23 cellular contexts compared by ENCODE assay signal in the genomic region with DNA sequence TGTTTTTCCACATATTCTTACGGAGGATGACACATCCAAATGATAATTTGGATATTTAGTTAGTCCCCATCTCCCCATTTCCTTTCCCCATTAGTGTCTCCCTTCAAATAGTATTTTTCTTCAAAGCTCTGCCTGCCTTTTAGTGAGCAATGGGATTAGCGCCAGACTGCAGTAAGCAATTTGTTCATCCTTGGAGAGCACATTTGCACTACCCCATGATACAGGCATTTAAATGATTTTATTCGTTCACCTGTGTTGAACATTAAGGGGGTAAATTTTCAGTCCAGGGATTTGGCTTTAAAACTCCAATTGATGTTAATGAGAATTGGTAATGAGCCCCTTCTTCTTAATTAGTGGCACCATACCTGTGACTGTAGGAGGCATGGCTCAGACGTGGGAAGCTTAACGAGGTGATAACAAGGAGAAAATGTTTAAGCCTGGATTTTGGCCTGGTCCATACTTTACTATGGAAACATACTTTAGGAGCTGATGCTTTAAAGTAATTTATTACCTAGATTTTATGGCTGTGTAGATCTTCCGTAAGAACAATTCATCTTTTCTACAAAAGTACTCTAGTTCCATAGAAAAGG.
DNase-seq lines count a peak whose midpoint lies in the region; ATAC-seq, FAIRE-seq and TF ChIP-seq lines count a peak whose summit lies in the region.
"Had no signal": no experiment of that assay in that cellular context is flagged by ENCODE, and none has a peak within 500 bp of the region (broad histone marks: within the 10 kb centered on the region; RNA-seq: fewer than 3 reads in every experiment).

No MANE protein-coding gene starts in this region.

- no peak for DNase-seq in A549 (ENCODE audit: low read depth in 1 of 2, low spot score in 1 of 2)
- DNase-seq in H9, result no peak
- DNase-seq in WTC11 (ENCODE audit: low spot score), result no peak
- DNase-seq in mesothelial cell of epicardium (ENCODE audit: low spot score in 2 of 2, unreplicated experiment in 2 of 2), result no peak
- no peak for DNase-seq in activated CD4-positive, alpha-beta memory T cell treated with anti-CD3 and anti-CD28 coated beads, Interleukin-2, amount 10 ng/mL, durations not matched to agents 7 days and 5 days
- no peak for DNase-seq in GM13976 (ENCODE audit: low spot score)
- DNase-seq: 8988T, DMS153, GDM1, IMR-90, KG1, MG63, NCI-H1105 treated with DMSO at 0.1 percent for 48 hours, NCI-H146, NCI-H1930, NCI-H2107, NCI-H446, NCI-H526, SHP77 treated with DMSO at 0.1 percent for 48 hours had no signal

- no peak overlapping the region for H3K14ac ChIP-seq in H9 (ENCODE audit: insufficient read depth, low read length)

- POLR2A ChIA-PET in A549 (lab: Yijun Ruan, JAX) (no interaction called here), WTC11 (lab: Charles Lee) (interaction anchor here (1.1 kb wide), 1 partner anchor 12 kb away, joined by 3 read pairs; no protein-coding TSS in a partner anchor)
- POLR2A ChIA-PET in activated CD4-positive, alpha-beta memory T cell treated with anti-CD3 and anti-CD28 coated beads, Interleukin-2, amount 10 ng/mL, durations not matched to agents 7 days and 5 days (lab: Charles Lee), result no interaction called here

- no peak overlapping the region for H3T11ph ChIP-seq in H9 (ENCODE audit: low read length)

- no peak overlapping the region for H2BK120ac ChIP-seq in H9 (ENCODE audit: low read depth, low read length, poor library complexity, severe bottlenecking)

- WGBS in A549 (ENCODE audit: missing lambda C conversion rate), result 62% methylated on average over 6 of the region's 6 CpGs
- no CpG with 5 or more reads among the region's 6 CpGs for WGBS in H9 (ENCODE audit: extremely low coverage, insufficient read length, low lambda C conversion rate)

- TF ChIP-seq CTCF in A549 (IDR thresholded peaks at IDR 0.05) (no peak), H9 (conservative IDR thresholded peaks at IDR 0.05) (no peak), WTC11 (IDR thresholded peaks at IDR 0.05) (no peak), mesothelial cell of epicardium (IDR thresholded peaks at IDR 0.05; ENCODE audit: unreplicated experiment) (no peak), GM13976 (IDR thresholded peaks at IDR 0.05; ENCODE audit: borderline replicate concordance, control extremely low read depth, extremely low read depth, insufficient read depth, missing control alignments) (no peak)

- H3K4me1 Mint-ChIP-seq in H9, result peaks cover 23 to 39% of the 10 kb centered on the region in 2 experiments
- peaks cover 54% of the 10 kb centered on the region for H3K4me1 Mint-ChIP-seq in WTC11
- peaks cover 24% of the 10 kb centered on the region for H3K4me1 Mint-ChIP-seq in mesothelial cell of epicardium
- no peaks in the 10 kb centered on the region for H3K4me1 Mint-ChIP-seq in activated CD4-positive, alpha-beta memory T cell treated with anti-CD3 and anti-CD28 coated beads, Interleukin-2, amount 10 ng/mL, durations not matched to agents 7 days and 5 days

- H3K27ac ChIP-seq in A549, result no peak overlapping the region
- peak overlapping the region; percentile 43 for H3K27ac ChIP-seq in H9 (ENCODE audit: insufficient read length, low read depth, low read length)

- H3K79me2 ChIP-seq in H9 (ENCODE audit: insufficient read depth, low read length), result no peaks in the 10 kb centered on the region

- peak; percentile 32 for FAIRE-seq in A549 (lab: Jason Lieb, UNC)
- FAIRE-seq: GM12878, H54 had no signal

- no peak overlapping the region for H2BK5ac ChIP-seq in H9 (ENCODE audit: insufficient read length, low read length)

- no peak for TF ChIP-seq RAD21 in A549 (conservative IDR thresholded peaks at IDR 0.05 in 1 of 2, IDR thresholded peaks at IDR 0.05 in 1 of 2)

- no peak overlapping the region for H4K5ac ChIP-seq in H9 (ENCODE audit: insufficient read length, low read depth, low read length)

- H3K4ac ChIP-seq in H9 (ENCODE audit: low read depth, low read length), result no peak overlapping the region

- H4K91ac ChIP-seq in H9 (ENCODE audit: insufficient read length, low read depth, low read length), result no peak overlapping the region

- H2BK20ac ChIP-seq in H9 (ENCODE audit: low read depth, low read length, poor library complexity, severe bottlenecking), result no peak overlapping the region

- peaks cover 0 to 2% (median 0%) of the 10 kb centered on the region in 3 experiments; a peak in 2 of 7 replicates for H3K36me3 Mint-ChIP-seq in H9 (ENCODE audit: insufficient read depth in 1 of 3, low read depth in 3 of 3)
- H3K36me3 Mint-ChIP-seq in WTC11, result no peaks in the 10 kb centered on the region
- no peaks in the 10 kb centered on the region for H3K36me3 Mint-ChIP-seq in mesothelial cell of epicardium
- H3K36me3 Mint-ChIP-seq in activated CD4-positive, alpha-beta memory T cell treated with anti-CD3 and anti-CD28 coated beads, Interleukin-2, amount 10 ng/mL, durations not matched to agents 7 days and 5 days (ENCODE audit: low read depth), result no peaks in the 10 kb centered on the region

- no peak overlapping the region for H3K18ac ChIP-seq in H9 (ENCODE audit: insufficient read length, low read depth, low read length)

- H3K4me3 ChIP-seq in A549, result no peak overlapping the region
- H3K4me3 ChIP-seq: GM12878, MG63 had no signal

- H3K27ac Mint-ChIP-seq in H9 (peak overlapping the region; percentile 73 to 96 (median 94)), WTC11 (peak overlapping the region; percentile 96), mesothelial cell of epicardium (peak overlapping the region; percentile 27)
- no peak overlapping the region for H3K27ac Mint-ChIP-seq in activated CD4-positive, alpha-beta memory T cell treated with anti-CD3 and anti-CD28 coated beads, Interleukin-2, amount 10 ng/mL, durations not matched to agents 7 days and 5 days

- ATAC-seq in A549 (no peak), WTC11 (peak; percentile 68), HG03139 (IDR thresholded peaks at IDR 0.05; ENCODE audit: unreplicated experiment) (no peak)
- ATAC-seq: GM12878, Panc1 had no signal

- H2BK15ac ChIP-seq in H9 (ENCODE audit: low read depth, low read length), result no peak overlapping the region

- H3K23me2 ChIP-seq in H9 (ENCODE audit: insufficient read length, low read depth, low read length, poor library complexity, severe bottlenecking), result no peaks in the 10 kb centered on the region

- H3K9me3 Mint-ChIP-seq in H9 (no peaks in the 10 kb centered on the region), WTC11 (no peaks in the 10 kb centered on the region), mesothelial cell of epicardium (no peaks in the 10 kb centered on the region)
- no peaks in the 10 kb centered on the region for H3K9me3 Mint-ChIP-seq in activated CD4-positive, alpha-beta memory T cell treated with anti-CD3 and anti-CD28 coated beads, Interleukin-2, amount 10 ng/mL, durations not matched to agents 7 days and 5 days

- no peak overlapping the region for H3K56ac ChIP-seq in H9 (ENCODE audit: insufficient read length, low read depth, low read length)

- H2AFZ ChIP-seq in H9 (ENCODE audit: low read length), result no peak overlapping the region

- TF ChIP-seq EP300 in A549 (IDR thresholded peaks at IDR 0.05), result no peak

- H3K4me1 ChIP-seq in A549 (peaks cover 7% of the 10 kb centered on the region; the same call in 2 of the 3 replicates), H9 (ENCODE audit: insufficient read depth, low read length) (no peaks in the 10 kb centered on the region; the same call in 1 of the 2 replicates)

- TF ChIP-seq POLR2A in A549 (IDR thresholded peaks at IDR 0.05; ENCODE audit: low read length), result no peak

- no peaks in the 10 kb centered on the region for H3K27me3 ChIP-seq in H9 (ENCODE audit: insufficient read depth, low read length)
- H3K27me3 ChIP-seq: MG63 had no signal

- H3K27me3 Mint-ChIP-seq in H9 (ENCODE audit: low read depth), result no peaks in the 10 kb centered on the region
- no peaks in the 10 kb centered on the region for H3K27me3 Mint-ChIP-seq in WTC11 (ENCODE audit: low read depth)
- H3K27me3 Mint-ChIP-seq in mesothelial cell of epicardium (ENCODE audit: low read depth), result no peaks in the 10 kb centered on the region
- no peaks in the 10 kb centered on the region for H3K27me3 Mint-ChIP-seq in activated CD4-positive, alpha-beta memory T cell treated with anti-CD3 and anti-CD28 coated beads, Interleukin-2, amount 10 ng/mL, durations not matched to agents 7 days and 5 days

- H3K4me2 ChIP-seq in A549 (no peak overlapping the region), H9 (ENCODE audit: insufficient read depth, insufficient read length, low read length) (no peak overlapping the region)

- H3K4me3 Mint-ChIP-seq in H9 (0 out of 5 replicates have a peak overlapping the region, but pooled peaks of 1 of the 2 experiments have one; percentile 38), WTC11 (peak overlapping the region; percentile 13; the same call in 1 of the 2 replicates), mesothelial cell of epicardium (no peak overlapping the region)
- no peak overlapping the region for H3K4me3 Mint-ChIP-seq in activated CD4-positive, alpha-beta memory T cell treated with anti-CD3 and anti-CD28 coated beads, Interleukin-2, amount 10 ng/mL, durations not matched to agents 7 days and 5 days

- H3K9ac ChIP-seq in H9 (ENCODE audit: extremely low read depth, insufficient read length, low read length), result no peak overlapping the region

- CTCF ChIA-PET in A549 (lab: Yijun Ruan, JAX) (no interaction called here), WTC11 (lab: Charles Lee) (interaction anchor here (0.9 to 1.4 kb wide), 3 partner anchors 43 to 63 kb away, joined by 3 to 4 read pairs (median 3); no protein-coding TSS in a partner anchor)
- CTCF ChIA-PET in activated CD4-positive, alpha-beta memory T cell treated with anti-CD3 and anti-CD28 coated beads, Interleukin-2, amount 10 ng/mL, durations not matched to agents 7 days and 5 days (lab: Charles Lee), result interaction anchor here (0.7 kb wide), 1 partner anchor 42 kb away, joined by 3 read pairs; no protein-coding TSS in a partner anchor

- H4K20me1 ChIP-seq in H9 (ENCODE audit: control insufficient read depth, insufficient read depth, insufficient read length), result no peaks in the 10 kb centered on the region

- in situ Hi-C loops in GM13976 (cut with MboI; ENCODE audit: low sequenced_read_pairs, unreplicated experiment), result no loop called here

- no peak overlapping the region for H3K23ac ChIP-seq in H9 (ENCODE audit: insufficient read length, low read depth, low read length)

- H3K9me3 ChIP-seq in A549 (no peaks in the 10 kb centered on the region), H9 (ENCODE audit: control insufficient read depth, low read depth, low read length) (no peaks in the 10 kb centered on the region)
- H3K9me3 ChIP-seq: MG63 had no signal

- H2BK12ac ChIP-seq in H9 (ENCODE audit: insufficient read length, low read depth, low read length), result no peak overlapping the region

- no peaks in the 10 kb centered on the region for H3K79me1 ChIP-seq in H9 (ENCODE audit: insufficient read depth, low read depth, low read length, poor library complexity, severe bottlenecking)

- no peak overlapping the region for H4K8ac ChIP-seq in H9 (replicated peaks; ENCODE audit: insufficient read length, low read depth, low read length)

- no peak overlapping the region for H2AK5ac ChIP-seq in H9 (ENCODE audit: insufficient read length, low read length)

TF ChIP-seq in A549, 52 proteins besides CTCF, POLR2A, EP300 and RAD21 (continues in another document):
- no peak for TF ChIP-seq CEBPB (IDR thresholded peaks at IDR 0.05)

TF ChIP-seq in WTC11, 78 proteins besides CTCF, POLR2A, EP300 and RAD21:
- TF ChIP-seq ZNF232 (CRISPR knock-in tag; IDR thresholded peaks at IDR 0.05) (peak; percentile 13; the same call in 1 of the 2 replicates), ETV6 (CRISPR knock-in tag; IDR thresholded peaks at IDR 0.05) (no peak)
